In genomic region chr13:98676239-98676638, GRCh38 we compare ENCODE assay signal across 23 cellular contexts.
DNase-seq lines count a peak whose midpoint lies in the region; ATAC-seq, FAIRE-seq and TF ChIP-seq lines count a peak whose summit lies in the region.
"Had no signal": no experiment of that assay in that cellular context is flagged by ENCODE, and none has a peak within 500 bp of the region (broad histone marks: within the 10 kb centered on the region; RNA-seq: fewer than 3 reads in every experiment).

No MANE protein-coding gene starts in this region.

- TF ChIP-seq EP300 in suprapubic skin (IDR thresholded peaks at IDR 0.05) = no peak

- peak; percentile 52 for FAIRE-seq in bronchial epithelial cell (lab: Jason Lieb, UNC)
- FAIRE-seq: GM19239 had no signal

- H3K4me1 ChIP-seq in foreskin keratinocyte (peaks cover 15% of the 10 kb centered on the region), suprapubic skin (peaks cover 14% of the 10 kb centered on the region)

- no peaks in the 10 kb centered on the region for H3K9me3 ChIP-seq in suprapubic skin
- H3K9me3 ChIP-seq: BLaER1 treated with 17β-estradiol and CSF1 and Interleukin-3, amounts not matched to agents 10 nM and 100 nM; MG63 had no signal

- peaks cover 12% of the 10 kb centered on the region for H3K4me1 Mint-ChIP-seq in activated CD8-positive, alpha-beta memory T cell treated with anti-CD3 and anti-CD28 coated beads, Interleukin-2, amount 10 ng/mL, durations not matched to agents 7 days and 5 days

- H3K36me3 Mint-ChIP-seq in activated CD8-positive, alpha-beta memory T cell treated with anti-CD3 and anti-CD28 coated beads, Interleukin-2, amount 10 ng/mL, durations not matched to agents 7 days and 5 days = no peaks in the 10 kb centered on the region
- H3K36me3 Mint-ChIP-seq: CD8-positive, alpha-beta T cell had no signal

- no peaks in the 10 kb centered on the region for H3K27me3 Mint-ChIP-seq in activated CD8-positive, alpha-beta memory T cell treated with anti-CD3 and anti-CD28 coated beads, Interleukin-2, amount 10 ng/mL, durations not matched to agents 7 days and 5 days

- TF ChIP-seq CTCF in bronchial epithelial cell (IDR thresholded peaks at IDR 0.05; ENCODE audit: insufficient read depth, low read length, severe bottlenecking) (no peak), foreskin keratinocyte (conservative IDR thresholded peaks at IDR 0.05) (no peak), suprapubic skin (IDR thresholded peaks at IDR 0.05) (no peak)

- no peak for TF ChIP-seq POLR2A in suprapubic skin (IDR thresholded peaks at IDR 0.05)

- peak; percentile 33 for DNase-seq in activated CD8-positive, alpha-beta memory T cell treated with anti-CD3 and anti-CD28 coated beads for 24 hours
- no peak for DNase-seq in activated CD8-positive, alpha-beta memory T cell treated with anti-CD3 and anti-CD28 coated beads, Interleukin-2, amount 10 ng/mL, durations not matched to agents 7 days and 5 days
- peak; percentile 44 for DNase-seq in bronchial epithelial cell (ENCODE audit: low read depth)
- peak; percentile 46 to 76 for DNase-seq in foreskin keratinocyte
- DNase-seq in suprapubic skin (ENCODE audit: low spot score in 2 of 2) = no peak
- DNase-seq in GM19238 (ENCODE audit: insufficient read length, low spot score) = no peak
- no peak for DNase-seq in NCI-H345 (lab: John Stamatoyannopoulos, UW)
- no peak for DNase-seq in DMS53 treated with DMSO at 0.1 percent for 48 hours (lab: John Stamatoyannopoulos, UW; ENCODE audit: unreplicated experiment)
- DNase-seq: CD8-positive, alpha-beta T cell; GDM1; GM23248; Kasumi-1; MG63; NCI-H1048; NCI-H2081; NCI-H510A; NCI-H82; PC-9; SIG-M5 had no signal

- CTCF ChIA-PET in activated CD8-positive, alpha-beta memory T cell treated with anti-CD3 and anti-CD28 coated beads, Interleukin-2, amount 10 ng/mL, durations not matched to agents 7 days and 5 days (lab: Charles Lee) = no interaction called here

- H3K27ac Mint-ChIP-seq in activated CD8-positive, alpha-beta memory T cell treated with anti-CD3 and anti-CD28 coated beads, Interleukin-2, amount 10 ng/mL, durations not matched to agents 7 days and 5 days = no peak overlapping the region
- H3K27ac Mint-ChIP-seq: CD8-positive, alpha-beta T cell had no signal

- H3K4me3 ChIP-seq in bronchial epithelial cell (ENCODE audit: low read depth, low read length) (no peak overlapping the region), suprapubic skin (peak overlapping the region; percentile 3)
- H3K4me3 ChIP-seq: BLaER1 treated with 17β-estradiol and CSF1 and Interleukin-3, amounts not matched to agents 10 nM and 100 nM; GM23248; MG63; PC-9 had no signal

- H3K4me3 Mint-ChIP-seq in activated CD8-positive, alpha-beta memory T cell treated with anti-CD3 and anti-CD28 coated beads, Interleukin-2, amount 10 ng/mL, durations not matched to agents 7 days and 5 days = no peak overlapping the region
- H3K4me3 Mint-ChIP-seq: CD8-positive, alpha-beta T cell had no signal

- no peaks in the 10 kb centered on the region for H3K9me3 Mint-ChIP-seq in activated CD8-positive, alpha-beta memory T cell treated with anti-CD3 and anti-CD28 coated beads, Interleukin-2, amount 10 ng/mL, durations not matched to agents 7 days and 5 days (ENCODE audit: low read depth)
- H3K9me3 Mint-ChIP-seq: CD8-positive, alpha-beta T cell had no signal

- 76% methylated on average over 13 of the region's 13 CpGs for WGBS in suprapubic skin

- ATAC-seq in activated CD8-positive, alpha-beta memory T cell treated with anti-CD3 and anti-CD28 coated beads, Interleukin-2, amount 10 ng/mL, durations not matched to agents 7 days and 5 days = no peak
- ATAC-seq in foreskin keratinocyte = peak; percentile 44
- ATAC-seq: CD8-positive, alpha-beta T cell; HCT116 had no signal

- H3K27ac ChIP-seq in foreskin keratinocyte (no peak overlapping the region), suprapubic skin (peak overlapping the region; percentile 11)
- H3K27ac ChIP-seq: BLaER1 treated with 17β-estradiol and CSF1 and Interleukin-3, amounts not matched to agents 10 nM and 100 nM; GM23248; PC-9; RWPE1 had no signal

- H3K36me3 ChIP-seq in bronchial epithelial cell (ENCODE audit: control insufficient read depth, insufficient read depth, low read length) = no peaks in the 10 kb centered on the region
- H3K36me3 ChIP-seq in suprapubic skin = no peaks in the 10 kb centered on the region
- H3K36me3 ChIP-seq: BLaER1 treated with 17β-estradiol and CSF1 and Interleukin-3, amounts not matched to agents 10 nM and 100 nM; MG63 had no signal

- H3K27me3 ChIP-seq in bronchial epithelial cell (ENCODE audit: control insufficient read depth, insufficient read depth, low read length) (no peaks in the 10 kb centered on the region), foreskin keratinocyte (peaks cover 3% of the 10 kb centered on the region), suprapubic skin (no peaks in the 10 kb centered on the region)
- H3K27me3 ChIP-seq: BLaER1 treated with 17β-estradiol and CSF1 and Interleukin-3, amounts not matched to agents 10 nM and 100 nM; MG63 had no signal

Comparison
In these comparisons a context has a peak if more than half of its experiments do, and no peak if none do; other contexts are left out.
1. DNase-seq: peak in activated CD8-positive, alpha-beta memory T cell treated with anti-CD3 and anti-CD28 coated beads for 24 hours (single experiment), bronchial epithelial cell (single experiment) and foreskin keratinocyte (2 of 2); none in activated CD8-positive, alpha-beta memory T cell treated with anti-CD3 and anti-CD28 coated beads, Interleukin-2, amount 10 ng/mL, durations not matched to agents 7 days and 5 days (single experiment), suprapubic skin (0 of 2), GM19238 (single experiment), NCI-H345 (single experiment) and DMS53 treated with DMSO at 0.1 percent for 48 hours (single experiment).